Comparison of ENCODE assay signal across 13 cellular contexts in the genomic region with DNA sequence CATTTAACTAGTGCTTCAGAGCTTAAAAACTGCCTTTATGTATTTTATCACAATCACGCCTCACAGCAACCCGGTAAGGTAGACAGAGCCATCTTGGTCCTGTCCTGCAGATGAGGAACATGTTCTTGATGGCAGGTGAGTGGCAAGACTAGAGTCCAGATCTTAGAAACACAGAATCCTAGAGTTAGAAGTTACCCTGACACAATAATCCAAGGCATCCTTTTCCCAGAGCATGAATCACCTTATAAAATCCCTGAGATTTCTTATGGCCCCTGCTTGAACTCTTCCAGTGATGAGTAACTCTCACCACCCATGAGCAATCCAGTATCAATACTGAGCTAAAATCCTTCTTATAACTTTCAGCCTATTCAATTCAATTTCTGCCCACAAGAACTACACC. TPM values are rescaled to one million over a fixed set of nuclear protein-coding genes. Genes with fewer than 3 reads are reported as not detected.
DNase-seq lines count a peak whose midpoint lies in the region; ATAC-seq, FAIRE-seq and TF ChIP-seq lines count a peak whose summit lies in the region.
"Had no signal": no experiment of that assay in that cellular context is flagged by ENCODE, and none has a peak within 500 bp of the region (broad histone marks: within the 10 kb centered on the region; RNA-seq: fewer than 3 reads in every experiment).

No MANE protein-coding gene starts in this region.

- H3K4me3 ChIP-seq in BJ (ENCODE audit: low read depth, low read length) (no peak overlapping the region), choroid plexus epithelial cell (ENCODE audit: low read depth, low read length) (no peak overlapping the region), neural progenitor cell (no peak overlapping the region)
- H3K4me3 ChIP-seq: skin epidermis had no signal

- peaks cover 14% of the 10 kb centered on the region for H3K4me1 Mint-ChIP-seq in neural progenitor cell

- POLR2A ChIA-PET in BJ (lab: Charles Lee), result no interaction called here

- H3K36me3 ChIP-seq in BJ (ENCODE audit: control insufficient read depth, insufficient read depth, low read length), result no peaks in the 10 kb centered on the region
- no peaks in the 10 kb centered on the region for H3K36me3 ChIP-seq in neural progenitor cell

- peaks cover 28% of the 10 kb centered on the region for H3K4me1 ChIP-seq in neural progenitor cell

- H3K9me3 ChIP-seq in neural progenitor cell (ENCODE audit: low read depth), result no peaks in the 10 kb centered on the region

- TF ChIP-seq CTCF in BJ (IDR thresholded peaks at IDR 0.05; ENCODE audit: insufficient read depth, low read depth, low read length), result no peak
- no peak for TF ChIP-seq CTCF in choroid plexus epithelial cell (conservative IDR thresholded peaks at IDR 0.05; ENCODE audit: low read depth, low read length)
- TF ChIP-seq CTCF in neural progenitor cell (IDR thresholded peaks at IDR 0.05), result no peak

- H3K9ac ChIP-seq in neural progenitor cell, result no peak overlapping the region

- FAIRE-seq in HTR-8/SVneo (lab: Jason Lieb, UNC), result no peak

- no peak overlapping the region for H3K4me3 Mint-ChIP-seq in neural progenitor cell

- ATAC-seq in GM19395 (IDR thresholded peaks at IDR 0.05; ENCODE audit: unreplicated experiment), result no peak
- ATAC-seq: left colon had no signal

- CTCF ChIA-PET in BJ (lab: Yijun Ruan, JAX), result interaction anchor here (1.2 to 1.3 kb wide), 2 partner anchors 19 to 25 kb away, joined by 3 to 5 read pairs; no protein-coding TSS in a partner anchor

- DNase-seq in BJ (ENCODE audit: low read depth), result peak; percentile 72
- peak; percentile 71 for DNase-seq in HTR-8/SVneo (ENCODE audit: insufficient read length, low spot score)
- DNase-seq in choroid plexus epithelial cell (ENCODE audit: low read depth), result peak; percentile 61
- DNase-seq in neural progenitor cell (ENCODE audit: low spot score), result no peak
- DNase-seq in NOMO-1 treated with DMSO at 0.1 percent for 48 hours (lab: John Stamatoyannopoulos, UW; ENCODE audit: unreplicated experiment), result no peak
- no peak for DNase-seq in AML-193 (lab: John Stamatoyannopoulos, UW)
- DNase-seq in medulla oblongata (ENCODE audit: extremely low spot score), result no peak
- DNase-seq: activated gamma-delta T cell treated with Interleukin-2 at 50 U/mL for 16 hours, DMS153, left colon, NCI-H1417 had no signal

- no peaks in the 10 kb centered on the region for H3K27me3 ChIP-seq in BJ (ENCODE audit: control insufficient read depth, insufficient read depth, low read length)
- H3K27me3 ChIP-seq in neural progenitor cell, result no peaks in the 10 kb centered on the region

- no peaks in the 10 kb centered on the region for H4K20me1 ChIP-seq in neural progenitor cell (ENCODE audit: low read depth)

- no peaks in the 10 kb centered on the region for H3F3A ChIP-seq in neural progenitor cell (ENCODE audit: low read depth)

- no peak overlapping the region for H3K27ac ChIP-seq in neural progenitor cell

- H3K9me3 Mint-ChIP-seq in neural progenitor cell, result no peaks in the 10 kb centered on the region

- H2AFZ ChIP-seq in neural progenitor cell (replicated peaks), result peak overlapping the region; percentile 58

- no peaks in the 10 kb centered on the region for H3K79me2 ChIP-seq in neural progenitor cell (ENCODE audit: low read depth)

- no peak overlapping the region for H3K4me2 ChIP-seq in neural progenitor cell

- H3K36me3 Mint-ChIP-seq in neural progenitor cell, result no peaks in the 10 kb centered on the region

- no peak overlapping the region for H3K27ac Mint-ChIP-seq in neural progenitor cell

- peaks cover 5% of the 10 kb centered on the region for H3K27me3 Mint-ChIP-seq in neural progenitor cell (ENCODE audit: insufficient read depth, low read depth)

RNA-seq across cellular contexts. Expression of a gene that starts 16.9 kb away (rescaled TPM):
- 1.9 and 2.3 TPM in 2 replicates for polyA plus RNA-seq in BJ (2011; rRNA removed)
- polyA minus RNA-seq in BJ (2011; rRNA and poly(A)+ RNA removed), result 2.0 and 4.5 TPM in 2 replicates
- 0.95 and 1.5 TPM in 2 replicates for total RNA-seq in neural progenitor cell (ENCODE audit: low replicate concordance)

RNA-seq across cellular contexts. Expression of a gene that starts 33.7 kb away (rescaled TPM):
- 42.0 and 48.1 TPM in 2 replicates for polyA plus RNA-seq in BJ (2011; rRNA removed)
- polyA minus RNA-seq in BJ (2011; rRNA and poly(A)+ RNA removed), result 6.8 and 7.7 TPM in 2 replicates
- total RNA-seq in neural progenitor cell (ENCODE audit: low replicate concordance), result 20.9 and 23.6 TPM in 2 replicates

RNA-seq across cellular contexts. Expression of a gene that starts 45.8 kb away (rescaled TPM):
- not detected in 2 replicates for polyA plus RNA-seq in BJ (2011; rRNA removed)
- polyA minus RNA-seq in BJ (2011; rRNA and poly(A)+ RNA removed), result not detected in 2 replicates
- not detected in 2 replicates for total RNA-seq in neural progenitor cell (ENCODE audit: low replicate concordance)

RNA-seq across cellular contexts. Expression of a gene that starts 59.3 kb away (rescaled TPM):
- polyA plus RNA-seq in BJ (2011; rRNA removed), result 0.16 TPM in 1 of 2 replicates, not detected in the other
- polyA minus RNA-seq in BJ (2011; rRNA and poly(A)+ RNA removed), result not detected in 2 replicates
- 11.9 and 19.9 TPM in 2 replicates for total RNA-seq in neural progenitor cell (ENCODE audit: low replicate concordance)

Comparison
In these comparisons a context has a peak if more than half of its experiments do, and no peak if none do; other contexts are left out.
1. DNase-seq: peak in BJ (single experiment), HTR-8/SVneo (single experiment) and choroid plexus epithelial cell (single experiment); none in neural progenitor cell (single experiment), NOMO-1 treated with DMSO at 0.1 percent for 48 hours (single experiment), AML-193 (0 of 2) and medulla oblongata (single experiment).